22 cellular contexts compared by ENCODE assay signal in the genomic region with DNA sequence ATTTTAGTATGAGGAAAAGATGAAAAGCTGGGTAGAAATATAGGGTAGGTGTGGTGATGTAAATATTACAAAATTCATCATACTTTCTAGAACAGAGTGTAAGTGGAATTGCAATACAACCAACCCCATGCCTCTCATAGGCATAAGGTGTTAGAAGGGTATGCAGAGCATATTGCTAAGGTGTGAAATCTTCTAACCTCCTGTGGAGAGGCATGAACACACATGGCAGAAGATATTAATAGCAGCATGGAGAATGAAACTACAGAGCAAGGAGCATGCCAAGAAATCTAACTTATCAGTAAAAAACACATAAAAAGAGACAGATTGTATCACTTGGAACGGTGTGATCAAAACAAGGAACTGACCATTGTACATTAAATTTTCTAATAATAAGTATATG.
"Had no signal": no experiment of that assay in that cellular context is flagged by ENCODE, and none has a peak within 500 bp of the region (broad histone marks: within the 10 kb centered on the region; RNA-seq: fewer than 3 reads in every experiment).

No MANE protein-coding gene starts in this region.

- H3K4me3 ChIP-seq: esophagus muscularis mucosa, gastroesophageal sphincter, heart right ventricle, left lung, lower lobe of right lung, mucosa of descending colon had no signal

- FAIRE-seq: endothelial cell of umbilical vein, frontal cortex, islet of Langerhans, keratinocyte had no signal

- H3K27ac ChIP-seq: esophagus muscularis mucosa, foreskin keratinocyte, gastroesophageal sphincter, heart right ventricle, left lung, lower lobe of right lung had no signal

- DNase-seq: cortex of kidney; effector CD4-positive, alpha-beta T cell; effector memory CD4-positive, alpha-beta T cell; foreskin keratinocyte; glutamatergic neuron; head of caudate nucleus; heart right ventricle; hippocampal formation; left cardiac atrium; left lung; left ventricle myocardium superior; lower lobe of right lung; mesenchymal stem cell; mucosa of descending colon; naive B cell; naive thymus-derived CD8-positive, alpha-beta T cell had no signal

- H3K27me3 ChIP-seq: esophagus muscularis mucosa, foreskin keratinocyte, gastroesophageal sphincter, heart right ventricle, left lung had no signal
